Comparison of ENCODE assay signal across 1 cellular context in genomic region chr19:35533201-35533821, GRCh38.
A peak's percentile ranks its signal among the peaks of the same experiment; 100 is the strongest.
TF ChIP-seq lines count a peak whose summit lies in the region.

Gene GAPDHS, plus strand, starts transcription at chr19:35533456. Its CDS starts 72 bp downstream, at chr19:35533528.

TF ChIP-seq in HepG2, 621 proteins besides CTCF, POLR2A, EP300 and RAD21 (continued from another document):
- TF ChIP-seq HBP1 (CRISPR knock-in tag; IDR thresholded peaks at IDR 0.05; ENCODE audit: low read depth), result no peak
- TF ChIP-seq NR2C2 (CRISPR knock-in tag; IDR thresholded peaks at IDR 0.05; ENCODE audit: borderline replicate concordance), result no peak
- TF ChIP-seq DDIT3 (CRISPR knock-in tag; IDR thresholded peaks at IDR 0.05), result no peak
- no peak for TF ChIP-seq ZNF639 (CRISPR knock-in tag; conservative IDR thresholded peaks at IDR 0.05)
- no peak for TF ChIP-seq ZNF674 (CRISPR knock-in tag; IDR thresholded peaks at IDR 0.05; ENCODE audit: low read depth)
- TF ChIP-seq XBP1 (CRISPR knock-in tag; IDR thresholded peaks at IDR 0.05), result no peak
- TF ChIP-seq CREM (IDR thresholded peaks at IDR 0.05), result no peak
- 0 out of 2 replicates have a peak, but pooled peaks have one; percentile 9 for TF ChIP-seq CREM (CRISPR knock-in tag; IDR thresholded peaks at IDR 0.05)
- TF ChIP-seq ZNF407 (CRISPR knock-in tag; IDR thresholded peaks at IDR 0.05; ENCODE audit: not compliant biosample characterization), result no peak
- TF ChIP-seq REST (IDR thresholded peaks at IDR 0.05; ENCODE audit: borderline replicate concordance in 1 of 2, low read depth in 1 of 2, low read length in 2 of 2), result no peak
- TF ChIP-seq RARA (CRISPR knock-in tag; IDR thresholded peaks at IDR 0.05), result no peak
- no peak for TF ChIP-seq ARID5B (CRISPR knock-in tag; IDR thresholded peaks at IDR 0.05)
- no peak for TF ChIP-seq SMAD9 (CRISPR knock-in tag; IDR thresholded peaks at IDR 0.05)
- no peak for TF ChIP-seq ZNF318 (CRISPR knock-in tag; IDR thresholded peaks at IDR 0.05)
